ENCODE assay signal across 21 cellular contexts in the genomic region with DNA sequence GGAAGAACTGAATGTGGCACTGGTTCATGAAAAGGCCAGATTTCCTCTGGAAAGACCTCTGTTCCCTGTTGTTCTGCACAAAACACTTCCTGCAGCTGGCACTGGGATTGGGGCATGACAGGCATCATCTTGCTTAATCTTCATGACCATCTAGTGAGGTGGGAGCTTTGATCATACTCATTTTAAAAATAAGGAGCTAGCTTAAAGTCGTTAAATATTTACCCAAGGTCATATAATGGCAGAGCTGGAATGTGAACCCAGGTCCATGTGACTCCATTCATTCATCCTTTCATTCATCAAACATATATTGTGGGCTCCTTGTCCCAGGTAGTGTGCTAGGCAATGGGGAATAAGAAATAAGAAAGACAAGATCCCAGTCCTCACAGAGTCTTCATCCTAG. TPM values are rescaled to one million over a fixed set of nuclear protein-coding genes. Genes with fewer than 3 reads are reported as not detected.
A peak's percentile ranks its signal among the peaks of the same experiment; 100 is the strongest.
DNase-seq lines count a peak whose midpoint lies in the region; ATAC-seq, FAIRE-seq and TF ChIP-seq lines count a peak whose summit lies in the region.
"Had no signal": no experiment of that assay in that cellular context is flagged by ENCODE, and none has a peak within 500 bp of the region (broad histone marks: within the 10 kb centered on the region; RNA-seq: fewer than 3 reads in every experiment).

No MANE protein-coding gene starts in this region.

- no peaks in the 10 kb centered on the region for H3K9me2 ChIP-seq in hepatocyte (replicated peaks; ENCODE audit: insufficient read depth)

- no peak for FAIRE-seq in HepG2 (lab: Jason Lieb, UNC)
- FAIRE-seq: GM12878 had no signal

- no peak overlapping the region for H3K9ac ChIP-seq in HepG2 (ENCODE audit: insufficient read depth, low read depth, low read length)
- H3K9ac ChIP-seq: BLaER1 had no signal

- intact Hi-C loops in HepG2 (cut with micrococcal nuclease; ENCODE audit: unreplicated experiment), result loop anchor here (1.0 kb wide), 2 partner anchors 330 to 400 kb away; no protein-coding TSS in a partner anchor
- intact Hi-C loops in right lobe of liver (cut with DNase I), result loop anchor here in 1 of 2 donors (5.0 to 10.0 kb wide), 2 partner anchors 333 to 400 kb away; no protein-coding TSS in a partner anchor
- intact Hi-C loops in mucosa of descending colon (cut with DNase I, micrococcal nuclease), result loop anchor here (5.0 to 10.0 kb wide), 3 partner anchors 330 to 403 kb away; no protein-coding TSS in a partner anchor
- intact Hi-C loops in heart left ventricle (cut with DNase I), result loop anchor here (1.0 to 10.0 kb wide), 12 partner anchors 325 to 745 kb away; no protein-coding TSS in a partner anchor

- BruUV-seq in HepG2 (replicated peaks; lab: Mats Ljungman, UMichigan), result no TSS peak

- TF ChIP-seq CTCF in HepG2 (CRISPR knock-in tag; IDR thresholded peaks at IDR 0.05) (no peak), right lobe of liver (IDR thresholded peaks at IDR 0.05) (no peak), hepatocyte (IDR thresholded peaks at IDR 0.05; ENCODE audit: poor library complexity) (no peak), mucosa of descending colon (IDR thresholded peaks at IDR 0.05) (no peak), heart left ventricle (IDR thresholded peaks at IDR 0.05) (no peak)

- TF ChIP-seq EP300 in HepG2 (IDR thresholded peaks at IDR 0.05; ENCODE audit: low read depth in 2 of 2, low read length in 2 of 2), result no peak
- no peak for TF ChIP-seq EP300 in HepG2 (CRISPR knock-in tag; IDR thresholded peaks at IDR 0.05; ENCODE audit: borderline replicate concordance)

- H3K27me3 ChIP-seq in HepG2 (ENCODE audit: control insufficient read depth in 1 of 2, insufficient read depth in 2 of 2, low read length in 2 of 2) (no peaks in the 10 kb centered on the region), right lobe of liver (no peaks in the 10 kb centered on the region), hepatocyte (no peaks in the 10 kb centered on the region), heart left ventricle (no peaks in the 10 kb centered on the region)
- H3K27me3 ChIP-seq: BLaER1 had no signal

- DNase-seq in HepG2 (ENCODE audit: low spot score) (peak; percentile 61), right lobe of liver (no peak), hepatocyte (ENCODE audit: low spot score) (no peak), mucosa of descending colon (no peak), heart left ventricle (no peak)
- DNase-seq in stimulated activated naive CD4-positive, alpha-beta T cell (lab: John Stamatoyannopoulos, UW), result no peak
- DNase-seq in stimulated activated CD4-positive, alpha-beta T cell treated with anti-CD3 and anti-CD28 coated beads, Interleukin-15, amount 100 ng/mL, for 24 hours, result no peak
- no peak for DNase-seq in stimulated activated CD4-positive, alpha-beta T cell treated with anti-CD3 and anti-CD28 coated beads, Interleukin-4, amount 100 ng/mL, for 4 hours
- DNase-seq: 8988T; CD4-positive, alpha-beta memory T cell; DMS 273 treated with DMSO at 0.1 percent for 48 hours; DMS53; DND-41; EL; H7; HFFc6; IMR-90 had no signal

- H3K4me2 ChIP-seq in HepG2 (ENCODE audit: low read depth, low read length) (peak overlapping the region; percentile 27; the same call in 1 of the 2 replicates), hepatocyte (peak overlapping the region; percentile 60)
- H3K4me2 ChIP-seq: BLaER1, GM23338 had no signal

- H2AFZ ChIP-seq in HepG2 (ENCODE audit: low read length), result no peak overlapping the region
- no peak overlapping the region for H2AFZ ChIP-seq in hepatocyte
- H2AFZ ChIP-seq: GM23338 had no signal

- H3K79me2 ChIP-seq in HepG2 (ENCODE audit: insufficient read depth, low read length) (no peaks in the 10 kb centered on the region), hepatocyte (no peaks in the 10 kb centered on the region)

- H3K4me1 ChIP-seq in HepG2 (ENCODE audit: insufficient read depth, low read length) (peaks cover 16% of the 10 kb centered on the region), right lobe of liver (no peaks in the 10 kb centered on the region), hepatocyte (ENCODE audit: insufficient read depth) (no peaks in the 10 kb centered on the region), mucosa of descending colon (ENCODE audit: low read depth) (no peaks in the 10 kb centered on the region), heart left ventricle (peaks cover 0 to 8% (median 1%) of the 10 kb centered on the region in 12 donors)

- TF ChIP-seq POLR2A in HepG2 (IDR thresholded peaks at IDR 0.05; ENCODE audit: insufficient read depth in 1 of 2, low read depth in 2 of 2, low read length in 2 of 2) (no peak), right lobe of liver (IDR thresholded peaks at IDR 0.05) (no peak), heart left ventricle (IDR thresholded peaks at IDR 0.05) (no peak)

- H4K20me1 ChIP-seq in HepG2 (ENCODE audit: insufficient read depth, low read length) (no peaks in the 10 kb centered on the region), hepatocyte (ENCODE audit: insufficient read depth, poor library complexity, severe bottlenecking) (no peaks in the 10 kb centered on the region)
- H4K20me1 ChIP-seq: BLaER1 had no signal

- H3K4me3 ChIP-seq in HepG2 (replicated peaks in 1 of 3; ENCODE audit: insufficient read depth in 1 of 3, low read depth in 2 of 3, low read length in 3 of 3) (no peak overlapping the region), right lobe of liver (no peak overlapping the region), hepatocyte (no peak overlapping the region), mucosa of descending colon (no peak overlapping the region), heart left ventricle (no peak overlapping the region)
- H3K4me3 ChIP-seq: BLaER1, GM12878, GM23338 had no signal

- no peak for TF ChIP-seq RAD21 in HepG2 (CRISPR knock-in tag; IDR thresholded peaks at IDR 0.05)

- CTCF ChIA-PET in HepG2 (lab: Yijun Ruan, JAX; ENCODE audit: low intra/inter-chr PET ratio, low total read pairs), result interaction anchor here (1.6 to 3.8 kb wide), 2 partner anchors 330 to 400 kb away, joined by 17 to 40 read pairs; no protein-coding TSS in a partner anchor

- in situ Hi-C loops in HepG2 (cut with HindIII; ENCODE audit: extremely low pct_ligation_motif_present, low pct_unique_long_range_greater_than_20kb), result loop anchor here (5.0 kb wide), 1 partner anchor 330 kb away; no protein-coding TSS in a partner anchor

- H3K27ac ChIP-seq in HepG2 (ENCODE audit: extremely low read length, insufficient read depth, low read length) (no peak overlapping the region), right lobe of liver (no peak overlapping the region), hepatocyte (no peak overlapping the region), heart left ventricle (no peak overlapping the region)
- H3K27ac ChIP-seq: BLaER1, HL-60 had no signal

- 0% methylated on average over 1 of the region's 1 CpG for WGBS in HepG2 (ENCODE audit: low lambda C conversion rate)
- WGBS in right lobe of liver (ENCODE audit: insufficient coverage, low coverage, low lambda C conversion rate, missing lambda C conversion rate), result 24% methylated on average over 1 of the region's 1 CpG
- 32% methylated on average over 1 of the region's 1 CpG for WGBS in hepatocyte (ENCODE audit: low lambda C conversion rate, missing lambda C conversion rate)
- WGBS in heart left ventricle, 4 donors, result 64 to 82% (median 70%) methylated on average over 1 of the region's 1 CpG

- ATAC-seq in HepG2, result peak; percentile 29; the same call in 2 of the 3 replicates
- ATAC-seq in right lobe of liver, result no peak
- peak; percentile 49 for ATAC-seq in mucosa of descending colon
- no peak for ATAC-seq in heart left ventricle

- POLR2A ChIA-PET in HepG2 (lab: Yijun Ruan, JAX), result no interaction called here

- H3K9me3 ChIP-seq in HepG2 (ENCODE audit: low read length) (no peaks in the 10 kb centered on the region), right lobe of liver (no peaks in the 10 kb centered on the region), hepatocyte (ENCODE audit: low read depth) (no peaks in the 10 kb centered on the region), mucosa of descending colon (no peaks in the 10 kb centered on the region), heart left ventricle (peaks cover 0 to 5% (median 0%) of the 10 kb centered on the region in 12 donors)
- H3K9me3 ChIP-seq: BLaER1 had no signal

- no peaks in the 10 kb centered on the region for H3K36me3 ChIP-seq in HepG2 (replicated peaks in 1 of 2; ENCODE audit: control insufficient read depth in 1 of 2, insufficient read depth in 2 of 2, low read length in 2 of 2)
- no peaks in the 10 kb centered on the region for H3K36me3 ChIP-seq in right lobe of liver
- no peaks in the 10 kb centered on the region for H3K36me3 ChIP-seq in hepatocyte (replicated peaks; ENCODE audit: insufficient read depth, low read depth)
- H3K36me3 ChIP-seq in mucosa of descending colon (ENCODE audit: low read depth), result no peaks in the 10 kb centered on the region
- no peaks in the 10 kb centered on the region for H3K36me3 ChIP-seq in heart left ventricle
- H3K36me3 ChIP-seq: BLaER1 had no signal

RNA-seq across cellular contexts. Expression of gene EBLN2, which starts 40.5 kb away (rescaled TPM):
- total RNA-seq in HepG2 (2016; rRNA removed; fragmentation: Illumina TruSeq; extraction: Trizol) (1.3 and 8.3 TPM in 2 replicates), right lobe of liver (1 to 10 TPM; 1.5 to 3.8 (median 1.7) TPM), hepatocyte (5.5 and 9.3 TPM in 2 replicates), mucosa of descending colon (1 to 10 TPM; 4.3 to 5.7 (median 4.8) TPM), heart left ventricle (1 to 10 TPM in 5 of 9 donors, under 1 TPM in 4; 0.36 to 2.5 (median 1.1) TPM)
- total RNA-seq in HepG2 (2016; cell fraction: cytosol; rRNA removed; fragmentation: Illumina TruSeq; extraction: Trizol; ENCODE audit: low read depth), result 3.8 and 3.9 TPM in 2 replicates
- total RNA-seq in HepG2 (2016; cell fraction: insoluble cytoplasmic fraction; rRNA removed; fragmentation: Illumina TruSeq; extraction: Trizol), result 0.92 and 8.0 TPM in 2 replicates
- total RNA-seq in HepG2 (2016; cell fraction: membrane; rRNA removed; fragmentation: Illumina TruSeq; extraction: Trizol), result 6.1 and 8.1 TPM in 2 replicates
- 22.4 and 25.8 TPM in 2 replicates for total RNA-seq in HepG2 (2016; cell fraction: nucleus; rRNA removed; fragmentation: Illumina TruSeq; extraction: Trizol)
- polyA plus RNA-seq in HepG2 (2011; rRNA removed) (2.6 and 3.3 TPM in 2 replicates), hepatocyte (5.8 and 6.1 TPM in 2 replicates), heart left ventricle (1 to 10 TPM in 1 of 2 donors, under 1 TPM in 1; 0.24 to 1.4 TPM)
- polyA plus RNA-seq in HepG2 (2011; cell fraction: cytosol; rRNA removed), result 0.21 and 0.36 TPM in 2 replicates
- polyA plus RNA-seq in HepG2 (2011; cell fraction: nucleus; rRNA removed), result 8.2 and 8.5 TPM in 2 replicates
- polyA plus RNA-seq in HepG2 (2012), result 1.7 and 1.9 TPM in 2 replicates
- polyA plus RNA-seq in HepG2 (2016; cell fraction: cytosol; fragmentation: Illumina TruSeq; extraction: Trizol; ENCODE audit: low read depth), result not detected in 2 replicates
- 0.22 and 0.33 TPM in 2 replicates for polyA plus RNA-seq in HepG2 (2016; cell fraction: insoluble cytoplasmic fraction; fragmentation: Illumina TruSeq; extraction: Trizol; ENCODE audit: low read depth)
- polyA plus RNA-seq in HepG2 (2016; cell fraction: membrane; fragmentation: Illumina TruSeq; extraction: Trizol; ENCODE audit: low read depth), result not detected in 2 replicates
- 22.5 and 23.0 TPM in 2 replicates for polyA plus RNA-seq in HepG2 (2016; cell fraction: nucleus; fragmentation: Illumina TruSeq; extraction: Trizol; ENCODE audit: insufficient read depth, low read depth)
- 6.9 and 7.2 TPM in 2 replicates for polyA minus RNA-seq in HepG2 (2011; rRNA and poly(A)+ RNA removed; ENCODE audit: low replicate concordance)
- polyA minus RNA-seq in HepG2 (2011; cell fraction: cytosol; rRNA and poly(A)+ RNA removed), result 0.99 and 1.4 TPM in 2 replicates
- 46.7 and 49.7 TPM in 2 replicates for polyA minus RNA-seq in HepG2 (2011; cell fraction: nucleus; rRNA and poly(A)+ RNA removed)

Comparison
In these comparisons a context has a peak if more than half of its experiments do, and no peak if none do; other contexts are left out.
1. ATAC-seq: peak in HepG2 (single experiment) and mucosa of descending colon (single experiment); none in right lobe of liver (0 of 4) and heart left ventricle (0 of 4).